In the genomic region with DNA sequence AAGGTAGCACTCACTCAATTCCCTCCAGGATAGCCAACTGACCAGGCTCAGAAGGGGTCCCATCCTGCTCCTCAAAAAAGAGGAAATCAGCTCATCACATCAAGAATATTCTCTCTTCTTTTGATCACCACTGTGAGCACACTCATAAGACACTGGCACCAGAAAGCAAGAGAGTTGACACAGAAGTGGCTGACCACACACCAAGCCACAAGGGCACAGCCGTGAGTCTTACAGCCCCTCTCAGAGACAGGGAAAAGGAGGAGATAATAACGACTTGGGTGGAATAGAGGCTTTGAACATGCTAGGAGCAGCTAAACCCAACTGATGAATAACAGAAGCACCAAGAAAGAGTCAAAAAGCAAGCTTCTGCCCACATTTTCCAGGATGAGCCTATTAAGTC, we compare ENCODE assay signal across 17 cellular contexts.
"Had no signal": no experiment of that assay in that cellular context is flagged by ENCODE, and none has a peak within 500 bp of the region (broad histone marks: within the 10 kb centered on the region; RNA-seq: fewer than 3 reads in every experiment).

No MANE protein-coding gene starts in this region.

- ATAC-seq: body of pancreas, psoas muscle, right lobe of liver had no signal

- H3K27ac ChIP-seq: body of pancreas, psoas muscle, right lobe of liver, SJCRH30, transverse colon had no signal

- H3K4me3 ChIP-seq: body of pancreas, psoas muscle, right lobe of liver, SJCRH30, transverse colon had no signal

- H3K9me3 ChIP-seq: body of pancreas, psoas muscle, right lobe of liver, SJCRH30, transverse colon had no signal

- H3K4me3 Mint-ChIP-seq: endodermal cell; T-helper 2 cell treated with Interferon-gamma antibody and Interleukin-4, amounts not matched to agents 5 μg/mL and 100 μg/mL, for 36 hours had no signal

- DNase-seq: activated CD4-positive, CD25-positive, alpha-beta regulatory T cell treated with anti-CD3 and anti-CD28 coated beads, Interleukin-2, amount 50 U/mL, for 72 hours; activated naive CD4-positive, alpha-beta T cell treated with Interleukin-2 at 50 U/mL for 16 hours; amniotic stem cell; body of pancreas; central memory CD4-positive, alpha-beta T cell; dermis blood vessel endothelial cell; endodermal cell; erythroblast; hippocampal formation; kidney glomerular epithelial cell; mesendoderm; psoas muscle; right lobe of liver; SJCRH30; SW 1271; transverse colon had no signal

- H3K27me3 ChIP-seq: body of pancreas, right lobe of liver, SJCRH30, transverse colon had no signal

- H3K36me3 ChIP-seq: right lobe of liver, SJCRH30, transverse colon had no signal

- H3K4me1 ChIP-seq: body of pancreas, psoas muscle, right lobe of liver, SJCRH30, transverse colon had no signal

- H3K9me3 Mint-ChIP-seq: endodermal cell had no signal

- H3K27ac Mint-ChIP-seq: endodermal cell; T-helper 2 cell treated with Interferon-gamma antibody and Interleukin-4, amounts not matched to agents 5 μg/mL and 100 μg/mL, for 36 hours had no signal
